ENCODE assay signal across 1 cellular context in the genomic region with DNA sequence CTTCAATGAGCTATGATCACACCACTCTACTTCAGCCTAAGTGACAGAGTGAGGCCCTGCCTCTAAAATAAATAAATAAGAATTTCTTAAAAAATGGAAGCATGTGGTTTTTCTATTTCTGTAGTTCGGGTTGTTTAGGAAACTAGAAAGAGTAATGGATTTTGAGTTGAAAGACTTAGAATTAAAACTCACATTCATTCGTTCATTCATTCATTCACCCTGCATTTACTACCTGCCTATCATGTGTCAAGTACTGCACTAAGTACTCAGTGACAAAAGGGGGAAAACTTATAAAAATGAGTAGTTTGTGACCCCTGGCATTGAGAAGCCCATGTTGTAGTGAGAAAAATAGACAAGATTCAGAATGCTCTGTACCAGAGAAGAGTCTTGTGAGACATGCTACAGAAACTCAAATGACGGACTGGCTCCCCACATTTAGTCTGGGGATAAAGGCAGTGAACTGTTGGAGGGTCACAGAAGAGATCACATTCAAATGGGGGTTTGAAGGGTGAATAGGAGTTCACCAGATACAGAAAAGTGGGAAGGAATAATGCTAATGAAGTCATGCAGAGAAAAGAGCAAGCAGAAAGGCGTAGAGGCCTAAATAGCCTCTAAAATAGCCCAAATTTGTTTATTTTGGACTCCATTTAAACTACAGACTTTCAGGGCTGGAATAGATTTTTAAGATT.
TF ChIP-seq lines count a peak whose summit lies in the region.

No MANE protein-coding gene starts in this region.

TF ChIP-seq in GM12878, 131 proteins besides CTCF, POLR2A, EP300 and RAD21:
- no peak for TF ChIP-seq HDAC2 (IDR thresholded peaks at IDR 0.05)
- no peak for TF ChIP-seq SP1 (IDR thresholded peaks at IDR 0.05; ENCODE audit: low read depth, low read length)
- peak; percentile 81 for TF ChIP-seq ZNF24 (IDR thresholded peaks at IDR 0.05)
